13 cellular contexts compared by ENCODE assay signal in genomic region chr22:50289942-50290630, GRCh38. TPM values are rescaled to one million over a fixed set of nuclear protein-coding genes. Genes with fewer than 3 reads are reported as not detected.
DNase-seq lines count a peak whose midpoint lies in the region; ATAC-seq, FAIRE-seq and TF ChIP-seq lines count a peak whose summit lies in the region.
"Had no signal": no experiment of that assay in that cellular context is flagged by ENCODE, and none has a peak within 500 bp of the region (broad histone marks: within the 10 kb centered on the region; RNA-seq: fewer than 3 reads in every experiment).

No MANE protein-coding gene starts in this region.

- no peak overlapping the region for H4K5ac ChIP-seq in H1 (ENCODE audit: insufficient read length, low read depth, low read length)

- no peaks in the 10 kb centered on the region for H3K27me3 ChIP-seq in Caco-2 (replicated peaks; ENCODE audit: control insufficient read depth, insufficient read depth, low read length)
- H3K27me3 ChIP-seq in H1 (replicated peaks in 1 of 4; ENCODE audit: control insufficient read depth in 3 of 4, extremely low read depth in 1 of 4, insufficient read depth in 3 of 4, low read length in 3 of 4) = no peaks in the 10 kb centered on the region
- H3K27me3 ChIP-seq in foreskin keratinocyte = no peaks in the 10 kb centered on the region
- H3K27me3 ChIP-seq: BLaER1 treated with 17β-estradiol and CSF1 and Interleukin-3, amounts not matched to agents 10 nM and 100 nM had no signal

- H2BK15ac ChIP-seq in H1 (ENCODE audit: low read length) = no peak overlapping the region

- no peak for TF ChIP-seq EP300 in H1 (IDR thresholded peaks at IDR 0.05; ENCODE audit: borderline replicate concordance in 1 of 2, low read depth in 2 of 2, low read length in 2 of 2)

- WGBS in H1 (ENCODE audit: extremely low coverage in 1 of 2, insufficient coverage in 1 of 2, insufficient read length in 1 of 2, insufficient replicate concordance in 2 of 2, low coverage in 1 of 2, low lambda C conversion rate in 2 of 2, missing lambda C conversion rate in 1 of 2), 2 experiments = 96% methylated on average over 34 of the region's 37 CpGs; no CpG with 5 or more reads in 1 of the 2 experiments

- H3K9me3 ChIP-seq in Caco-2 (no peaks in the 10 kb centered on the region), H1 (ENCODE audit: insufficient read depth in 2 of 2, low read depth in 1 of 2, low read length in 1 of 2) (no peaks in the 10 kb centered on the region)
- H3K9me3 ChIP-seq: BLaER1 treated with 17β-estradiol and CSF1 and Interleukin-3, amounts not matched to agents 10 nM and 100 nM had no signal

- no peak overlapping the region for H2BK120ac ChIP-seq in H1 (replicated peaks; ENCODE audit: low read depth, low read length)

- no peaks in the 10 kb centered on the region for H3K9me3 Mint-ChIP-seq in Caco-2 (ENCODE audit: unreplicated experiment)

- no peak overlapping the region for H3K4me2 ChIP-seq in H1 (ENCODE audit: insufficient read depth in 1 of 2, low read depth in 2 of 2, low read length in 2 of 2)

- peaks cover 9% of the 10 kb centered on the region for H3K36me3 ChIP-seq in Caco-2 (ENCODE audit: control insufficient read depth, insufficient read depth, low read length)
- H3K36me3 ChIP-seq in H1 (ENCODE audit: control insufficient read depth in 2 of 4, insufficient read depth in 4 of 4, low read length in 3 of 4) = peaks cover 5 to 42% (median 11%) of the 10 kb centered on the region in 4 experiments; a peak in 6 of 8 replicates

- H3K4me3 Mint-ChIP-seq in Caco-2 (ENCODE audit: unreplicated experiment) = no peak overlapping the region

- no peak overlapping the region for H3K23ac ChIP-seq in H1 (ENCODE audit: insufficient read length)

- no peak for DNase-seq in Caco-2
- peak; percentile 63 for DNase-seq in NCI-H510A (lab: John Stamatoyannopoulos, UW)
- no peak for DNase-seq in H1 (ENCODE audit: low read depth in 1 of 2, low spot score in 2 of 2)
- no peak for DNase-seq in activated CD8-positive, alpha-beta memory T cell treated with anti-CD3 and anti-CD28 coated beads, Interleukin-2, amount 50 U/mL, for 4 hours
- DNase-seq in foreskin keratinocyte = no peak
- DNase-seq: DMS153, HCEC 1CT, NCI-H146, NCI-H2081 treated with DMSO at 0.1 percent for 48 hours, NCI-H69, SIG-M5 had no signal

- no peak overlapping the region for H2AFZ ChIP-seq in H1 (ENCODE audit: low read length)

- peaks cover 39% of the 10 kb centered on the region for H3K36me3 Mint-ChIP-seq in Caco-2 (ENCODE audit: insufficient read depth, unreplicated experiment)

- H2BK12ac ChIP-seq in H1 (ENCODE audit: low read depth, low read length) = no peak overlapping the region; the same call in 1 of the 2 replicates

- no peak overlapping the region for H2AK5ac ChIP-seq in H1 (ENCODE audit: low read depth, low read length)

- no peak overlapping the region for H3K14ac ChIP-seq in H1 (ENCODE audit: insufficient read length)

- H3K4ac ChIP-seq in H1 (replicated peaks; ENCODE audit: insufficient read length, low read depth, low read length) = no peak overlapping the region

- no peak for TF ChIP-seq POLR2A in H1 (IDR thresholded peaks at IDR 0.05; ENCODE audit: control extremely low read depth in 1 of 2, low read depth in 2 of 2, low read length in 2 of 2)

- no peak for FAIRE-seq in H1 (lab: Jason Lieb, UNC)
- FAIRE-seq: GM18507 had no signal

- POLR2A ChIA-PET in Caco-2 (lab: Charles Lee) = interaction anchor here (0.7 kb wide), 1 partner anchor 10 kb away, joined by 5 read pairs; no protein-coding TSS in a partner anchor
- POLR2A ChIA-PET in H1 (lab: Charles Lee; ENCODE audit: partially characterized antibody) = interaction anchor here (0.7 to 2.1 kb wide), 5 partner anchors 9 to 38 kb away, joined by 3 to 7 read pairs (median 4); no protein-coding TSS in a partner anchor

- H3K27ac ChIP-seq in H1 (ENCODE audit: low read depth, low read length) (no peak overlapping the region), foreskin keratinocyte (no peak overlapping the region)

- intact Hi-C loops in Caco-2 (cut with micrococcal nuclease; ENCODE audit: unreplicated experiment) = no loop called here

- H4K91ac ChIP-seq in H1 (replicated peaks; ENCODE audit: insufficient read length, low read length) = no peak overlapping the region

- no peak overlapping the region for H2BK20ac ChIP-seq in H1 (ENCODE audit: low read length)

- CTCF ChIA-PET in Caco-2 (lab: Charles Lee) (interaction anchor here (0.6 kb wide), 1 partner anchor 212 kb away, joined by 4 read pairs; no protein-coding TSS in a partner anchor), H1 (lab: Charles Lee; ENCODE audit: partially characterized antibody) (interaction anchor here (0.7 to 3.7 kb wide), 7 partner anchors 10 to 51 kb away, joined by 3 to 27 read pairs (median 5); no protein-coding TSS in a partner anchor)

- no peak for ATAC-seq in foreskin keratinocyte

- no peak overlapping the region for H3K9ac ChIP-seq in H1 (replicated peaks in 1 of 4; ENCODE audit: extremely low read depth in 1 of 4, low read depth in 3 of 4, low read length in 3 of 4)

- no peaks in the 10 kb centered on the region for H3K23me2 ChIP-seq in H1 (ENCODE audit: low read depth, low read length)

- H3K18ac ChIP-seq in H1 (ENCODE audit: extremely low read depth, low read length) = no peak overlapping the region

- H2BK5ac ChIP-seq in H1 (ENCODE audit: low read depth, low read length) = peak overlapping the region; percentile 26; the same call in 1 of the 2 replicates

- no peak overlapping the region for H3K56ac ChIP-seq in H1 (replicated peaks; ENCODE audit: insufficient read length, low read depth, low read length)

- TF ChIP-seq CTCF in Caco-2 (IDR thresholded peaks at IDR 0.05; ENCODE audit: insufficient read depth in 1 of 2, low read depth in 1 of 2, low read length in 1 of 2, severe bottlenecking in 1 of 2, unreplicated experiment in 1 of 2) (no peak), H1 (IDR thresholded peaks at IDR 0.05; ENCODE audit: control extremely low read depth in 1 of 3, insufficient read depth in 1 of 3, low read depth in 1 of 3, low read length in 3 of 3) (no peak), foreskin keratinocyte (conservative IDR thresholded peaks at IDR 0.05) (no peak)

- BruUV-seq in Caco-2 (replicated peaks; lab: Mats Ljungman, UMichigan) = TSS peak; percentile 14

- H3K79me1 ChIP-seq in H1 (ENCODE audit: low read depth, low read length) = peaks cover 11% of the 10 kb centered on the region

- H3K27ac Mint-ChIP-seq in Caco-2 (ENCODE audit: unreplicated experiment) = peak overlapping the region; percentile 90

- peaks cover 7% of the 10 kb centered on the region for H3K4me1 Mint-ChIP-seq in Caco-2 (ENCODE audit: low read depth, unreplicated experiment)

- H4K20me1 ChIP-seq in H1 (replicated peaks in 1 of 2; ENCODE audit: control insufficient read depth in 1 of 2, insufficient read depth in 2 of 2, low read length in 2 of 2) = peaks cover 8 to 34% of the 10 kb centered on the region in 2 experiments

- H3K27me3 Mint-ChIP-seq in Caco-2 (ENCODE audit: insufficient read depth, unreplicated experiment) = no peaks in the 10 kb centered on the region

- no peak for TF ChIP-seq RAD21 in H1 (IDR thresholded peaks at IDR 0.05 in 1 of 2, conservative IDR thresholded peaks at IDR 0.05 in 1 of 2; ENCODE audit: low read depth in 2 of 2, low read length in 2 of 2)

- peaks cover 23% of the 10 kb centered on the region for H3K4me1 ChIP-seq in Caco-2
- peaks cover 0 to 23% (median 20%) of the 10 kb centered on the region in 4 experiments; a peak in 6 of 7 replicates for H3K4me1 ChIP-seq in H1 (replicated peaks in 1 of 4; ENCODE audit: control insufficient read depth in 3 of 4, insufficient read depth in 4 of 4, low read length in 3 of 4)
- peaks cover 10% of the 10 kb centered on the region for H3K4me1 ChIP-seq in foreskin keratinocyte

- H4K8ac ChIP-seq in H1 (ENCODE audit: extremely low read depth, insufficient read depth, low read length) = peak overlapping the region; percentile 80

- H3K79me2 ChIP-seq in H1 (ENCODE audit: control insufficient read depth in 1 of 2, insufficient read depth in 2 of 2, low read length in 2 of 2) = peaks cover 0 to 31% of the 10 kb centered on the region in 2 experiments; a peak in 2 of 4 replicates

- H3K4me3 ChIP-seq in Caco-2 (ENCODE audit: low read depth, low read length) (no peak overlapping the region), H1 (ENCODE audit: extremely low read depth in 1 of 4, insufficient read depth in 2 of 4, low read depth in 3 of 4, low read length in 4 of 4) (no peak overlapping the region)
- H3K4me3 ChIP-seq: BLaER1 treated with 17β-estradiol and CSF1 and Interleukin-3, amounts not matched to agents 10 nM and 100 nM had no signal

RNA-seq across cellular contexts. Expression of gene PLXNB2, which starts 17.4 kb away (rescaled TPM):
- 260 and 262 TPM in 2 replicates for total RNA-seq in Caco-2 (2022)
- total RNA-seq in H1 (2021; fragmentation: NEBNext Ultra II Directional; extraction: Animal tissue kit (Norgen Biotek cat#: 25700)) = 92.8 and 106 TPM in 2 replicates
- polyA plus RNA-seq in H1 (2011; rRNA removed) = 58.3 and 83.3 TPM in 2 replicates
- 58.5 TPM for polyA plus RNA-seq in H1 (2011; cell fraction: cytosol; rRNA removed)
- 226 TPM for polyA plus RNA-seq in H1 (2011; cell fraction: nucleus; rRNA removed)
- polyA plus RNA-seq in H1 (2012, experiment 1 of 2) = 63.1 to 97.9 TPM (median 90.3 TPM) in 4 replicates
- polyA plus RNA-seq in H1 (2012, experiment 2 of 2) = 97.7 TPM
- polyA plus RNA-seq in H1 (2013, experiment 1 of 2) = 115 TPM
- 92.5 TPM for polyA plus RNA-seq in H1 (2013, experiment 2 of 2)
- polyA minus RNA-seq in H1 (2011; rRNA and poly(A)+ RNA removed) = 71.0 and 71.3 TPM in 2 replicates
- polyA minus RNA-seq in H1 (2011; cell fraction: cytosol; rRNA and poly(A)+ RNA removed) = 70.6 TPM
- 62.9 TPM for polyA minus RNA-seq in H1 (2011; cell fraction: nucleus; rRNA and poly(A)+ RNA removed)
- total RNA-seq in foreskin keratinocyte = 109 TPM in 2 replicates
- 81.8 and 96.0 TPM in 2 replicates for polyA plus RNA-seq in foreskin keratinocyte

RNA-seq across cellular contexts. Expression of gene MAPK11, which starts 19.9 kb away (rescaled TPM):
- total RNA-seq in Caco-2 (2022) (1.3 and 1.4 TPM in 2 replicates), foreskin keratinocyte (4.6 and 6.3 TPM in 2 replicates)
- total RNA-seq in H1 (2021; fragmentation: NEBNext Ultra II Directional; extraction: Animal tissue kit (Norgen Biotek cat#: 25700)) = 1.5 TPM in 2 replicates
- polyA plus RNA-seq in H1 (2011; rRNA removed) (0.70 and 1.5 TPM in 2 replicates), foreskin keratinocyte (6.1 and 8.5 TPM in 2 replicates)
- polyA plus RNA-seq in H1 (2011; cell fraction: cytosol; rRNA removed) = 1.1 TPM
- polyA plus RNA-seq in H1 (2011; cell fraction: nucleus; rRNA removed) = 4.6 TPM
- polyA plus RNA-seq in H1 (2012, experiment 1 of 2) = 0.36 to 1.7 TPM (median 1.1 TPM) in 4 replicates
- polyA plus RNA-seq in H1 (2012, experiment 2 of 2) = 0.45 TPM
- polyA plus RNA-seq in H1 (2013, experiment 1 of 2) = 0.87 TPM
- 0.96 TPM for polyA plus RNA-seq in H1 (2013, experiment 2 of 2)
- polyA minus RNA-seq in H1 (2011; rRNA and poly(A)+ RNA removed) = 0.57 and 0.68 TPM in 2 replicates
- not detected for polyA minus RNA-seq in H1 (2011; cell fraction: cytosol; rRNA and poly(A)+ RNA removed)
- 1.00 TPM for polyA minus RNA-seq in H1 (2011; cell fraction: nucleus; rRNA and poly(A)+ RNA removed)

RNA-seq across cellular contexts. Expression of gene MAPK12, which starts 28.6 kb away (rescaled TPM):
- total RNA-seq in Caco-2 (2022) = 35.6 and 37.4 TPM in 2 replicates
- 15.6 and 20.3 TPM in 2 replicates for total RNA-seq in H1 (2021; fragmentation: NEBNext Ultra II Directional; extraction: Animal tissue kit (Norgen Biotek cat#: 25700))
- polyA plus RNA-seq in H1 (2011; rRNA removed) = 17.3 and 25.9 TPM in 2 replicates
- polyA plus RNA-seq in H1 (2011; cell fraction: cytosol; rRNA removed) = 24.5 TPM
- 83.3 TPM for polyA plus RNA-seq in H1 (2011; cell fraction: nucleus; rRNA removed)
- polyA plus RNA-seq in H1 (2012, experiment 1 of 2) = 13.2 to 20.0 TPM (median 18.2 TPM) in 4 replicates
- 15.2 TPM for polyA plus RNA-seq in H1 (2012, experiment 2 of 2)
- 14.5 TPM for polyA plus RNA-seq in H1 (2013, experiment 1 of 2)
- polyA plus RNA-seq in H1 (2013, experiment 2 of 2) = 11.9 TPM
- 8.8 and 9.6 TPM in 2 replicates for polyA minus RNA-seq in H1 (2011; rRNA and poly(A)+ RNA removed)
- 11.2 TPM for polyA minus RNA-seq in H1 (2011; cell fraction: cytosol; rRNA and poly(A)+ RNA removed)
- 19.5 TPM for polyA minus RNA-seq in H1 (2011; cell fraction: nucleus; rRNA and poly(A)+ RNA removed)
- total RNA-seq in foreskin keratinocyte = 13.8 and 20.4 TPM in 2 replicates
- polyA plus RNA-seq in foreskin keratinocyte = 15.0 and 25.3 TPM in 2 replicates

RNA-seq across cellular contexts. Expression of gene DENND6B, which starts 36.7 kb away (rescaled TPM):
- total RNA-seq in Caco-2 (2022) (3.4 and 5.5 TPM in 2 replicates), foreskin keratinocyte (0.42 and 0.54 TPM in 2 replicates)
- 1.1 TPM in 2 replicates for total RNA-seq in H1 (2021; fragmentation: NEBNext Ultra II Directional; extraction: Animal tissue kit (Norgen Biotek cat#: 25700))
- polyA plus RNA-seq in H1 (2011; rRNA removed) (1.9 and 3.6 TPM in 2 replicates), foreskin keratinocyte (0.45 and 1.0 TPM in 2 replicates)
- 2.0 TPM for polyA plus RNA-seq in H1 (2011; cell fraction: cytosol; rRNA removed)
- polyA plus RNA-seq in H1 (2011; cell fraction: nucleus; rRNA removed) = 13.0 TPM
- polyA plus RNA-seq in H1 (2012, experiment 1 of 2) = 0.58 to 2.1 TPM (median 1.6 TPM) in 4 replicates
- 0.84 TPM for polyA plus RNA-seq in H1 (2012, experiment 2 of 2)
- 0.75 TPM for polyA plus RNA-seq in H1 (2013, experiment 1 of 2)
- 0.75 TPM for polyA plus RNA-seq in H1 (2013, experiment 2 of 2)
- 0.32 and 0.50 TPM in 2 replicates for polyA minus RNA-seq in H1 (2011; rRNA and poly(A)+ RNA removed)
- 1.2 TPM for polyA minus RNA-seq in H1 (2011; cell fraction: cytosol; rRNA and poly(A)+ RNA removed)
- 1.4 TPM for polyA minus RNA-seq in H1 (2011; cell fraction: nucleus; rRNA and poly(A)+ RNA removed)

RNA-seq across cellular contexts. Expression of gene HDAC10, which starts 39.0 kb away (rescaled TPM):
- total RNA-seq in Caco-2 (2022) (61.3 and 63.5 TPM in 2 replicates), foreskin keratinocyte (8.3 and 11.7 TPM in 2 replicates)
- total RNA-seq in H1 (2021; fragmentation: NEBNext Ultra II Directional; extraction: Animal tissue kit (Norgen Biotek cat#: 25700)) = 21.2 and 26.4 TPM in 2 replicates
- polyA plus RNA-seq in H1 (2011; rRNA removed) (11.2 and 18.8 TPM in 2 replicates), foreskin keratinocyte (12.7 and 14.0 TPM in 2 replicates)
- polyA plus RNA-seq in H1 (2011; cell fraction: cytosol; rRNA removed) = 11.2 TPM
- 131 TPM for polyA plus RNA-seq in H1 (2011; cell fraction: nucleus; rRNA removed)
- 13.3 to 28.3 TPM (median 25.5 TPM) in 4 replicates for polyA plus RNA-seq in H1 (2012, experiment 1 of 2)
- polyA plus RNA-seq in H1 (2012, experiment 2 of 2) = 14.3 TPM
- polyA plus RNA-seq in H1 (2013, experiment 1 of 2) = 11.9 TPM
- 11.8 TPM for polyA plus RNA-seq in H1 (2013, experiment 2 of 2)
- 6.1 and 7.2 TPM in 2 replicates for polyA minus RNA-seq in H1 (2011; rRNA and poly(A)+ RNA removed)
- 11.4 TPM for polyA minus RNA-seq in H1 (2011; cell fraction: cytosol; rRNA and poly(A)+ RNA removed)
- polyA minus RNA-seq in H1 (2011; cell fraction: nucleus; rRNA and poly(A)+ RNA removed) = 34.8 TPM
